Comparison of ENCODE assay signal across 1 cellular context in genomic region chr1:56531624-56532358, GRCh38.
A peak's percentile ranks its signal among the peaks of the same experiment; 100 is the strongest.
TF ChIP-seq lines count a peak whose summit lies in the region.

No MANE protein-coding gene starts in this region.

TF ChIP-seq in HepG2, 621 proteins besides CTCF, POLR2A, EP300 and RAD21 (continued from another document):
- TF ChIP-seq, protein P1, sequence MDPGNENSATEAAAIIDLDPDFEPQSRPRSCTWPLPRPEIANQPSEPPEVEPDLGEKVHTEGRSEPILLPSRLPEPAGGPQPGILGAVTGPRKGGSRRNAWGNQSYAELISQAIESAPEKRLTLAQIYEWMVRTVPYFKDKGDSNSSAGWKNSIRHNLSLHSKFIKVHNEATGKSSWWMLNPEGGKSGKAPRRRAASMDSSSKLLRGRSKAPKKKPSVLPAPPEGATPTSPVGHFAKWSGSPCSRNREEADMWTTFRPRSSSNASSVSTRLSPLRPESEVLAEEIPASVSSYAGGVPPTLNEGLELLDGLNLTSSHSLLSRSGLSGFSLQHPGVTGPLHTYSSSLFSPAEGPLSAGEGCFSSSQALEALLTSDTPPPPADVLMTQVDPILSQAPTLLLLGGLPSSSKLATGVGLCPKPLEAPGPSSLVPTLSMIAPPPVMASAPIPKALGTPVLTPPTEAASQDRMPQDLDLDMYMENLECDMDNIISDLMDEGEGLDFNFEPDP (CRISPR knock-in tag; conservative IDR thresholded peaks at IDR 0.05), result 0 out of 2 replicates have a peak, but pooled peaks have one; percentile 61
TF ChIP-seq in HepG2: peak in this region for 1.
